Comparison of ENCODE assay signal across 17 cellular contexts in the genomic region with DNA sequence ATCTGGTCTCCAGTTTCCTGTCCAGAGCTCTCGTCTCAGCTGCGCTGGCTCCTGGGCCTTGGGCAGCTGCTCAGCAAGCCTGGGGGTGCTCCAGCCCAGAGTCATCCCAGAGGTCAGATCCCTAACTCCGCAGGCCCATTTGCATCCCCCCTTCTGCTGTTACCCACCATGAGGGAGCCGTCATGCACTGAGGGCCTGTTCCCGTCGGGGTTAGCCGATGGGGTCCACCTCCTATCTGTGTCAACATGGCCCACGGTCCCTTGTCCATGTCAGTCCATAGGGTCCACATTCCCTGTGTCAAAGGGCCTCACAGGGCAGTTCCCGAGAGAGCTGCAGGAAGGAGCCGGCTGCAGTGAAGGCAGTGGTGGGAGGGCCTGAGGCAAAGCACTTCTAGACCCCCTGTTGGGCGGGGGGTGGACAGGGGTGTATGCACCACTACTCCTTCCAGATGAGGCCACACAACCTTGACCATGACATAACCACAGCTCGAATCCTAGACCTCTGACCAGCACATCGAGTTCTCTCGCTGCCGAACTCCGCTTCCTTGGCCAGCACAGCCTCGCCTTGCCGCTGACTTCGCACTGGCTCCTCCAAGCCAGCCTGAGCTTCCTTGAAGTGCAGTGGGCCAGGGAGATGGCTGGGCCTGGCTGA. TPM values are rescaled to one million over a fixed set of nuclear protein-coding genes. Genes with fewer than 3 reads are reported as not detected.
DNase-seq lines count a peak whose midpoint lies in the region; ATAC-seq, FAIRE-seq and TF ChIP-seq lines count a peak whose summit lies in the region.
"Had no signal": no experiment of that assay in that cellular context is flagged by ENCODE, and none has a peak within 500 bp of the region (broad histone marks: within the 10 kb centered on the region; RNA-seq: fewer than 3 reads in every experiment).

No MANE protein-coding gene starts in this region.

- no peaks in the 10 kb centered on the region for H3K9me3 Mint-ChIP-seq in activated CD4-positive, alpha-beta T cell treated with anti-CD3 and anti-CD28 coated beads, Interleukin-2, amount 10 ng/mL, durations not matched to agents 7 days and 5 days
- H3K9me3 Mint-ChIP-seq: endodermal cell had no signal

- peak overlapping the region; percentile 90 for H3K27ac Mint-ChIP-seq in activated CD4-positive, alpha-beta T cell treated with anti-CD3 and anti-CD28 coated beads, Interleukin-2, amount 10 ng/mL, durations not matched to agents 7 days and 5 days
- H3K27ac Mint-ChIP-seq: endodermal cell had no signal

- no peak overlapping the region for H2AFZ ChIP-seq in HepG2 (ENCODE audit: low read length)
- H2AFZ ChIP-seq: GM23248 had no signal

- H3K4me3 ChIP-seq in ascending aorta (no peak overlapping the region), HepG2 (replicated peaks in 1 of 3; ENCODE audit: insufficient read depth in 1 of 3, low read depth in 2 of 3, low read length in 3 of 3) (no peak overlapping the region), thoracic aorta (no peak overlapping the region), BE2C (ENCODE audit: low read depth, low read length) (no peak overlapping the region)
- H3K4me3 ChIP-seq: GM23248, MG63, upper lobe of right lung had no signal

- TF ChIP-seq CTCF in ascending aorta (IDR thresholded peaks at IDR 0.05), result no peak
- no peak for TF ChIP-seq CTCF in HepG2 (CRISPR knock-in tag; IDR thresholded peaks at IDR 0.05)
- TF ChIP-seq CTCF in thoracic aorta (IDR thresholded peaks at IDR 0.05), result no peak
- no peak for TF ChIP-seq CTCF in BE2C (IDR thresholded peaks at IDR 0.05; ENCODE audit: low read depth, low read length)

- H3K27me3 ChIP-seq in ascending aorta, result no peaks in the 10 kb centered on the region
- no peaks in the 10 kb centered on the region; a peak in 1 of 5 replicates for H3K27me3 ChIP-seq in HepG2 (ENCODE audit: control insufficient read depth in 1 of 2, insufficient read depth in 2 of 2, low read length in 2 of 2)
- no peaks in the 10 kb centered on the region for H3K27me3 ChIP-seq in thoracic aorta (replicated peaks; ENCODE audit: insufficient read depth)
- H3K27me3 ChIP-seq in BE2C, result no peaks in the 10 kb centered on the region
- H3K27me3 ChIP-seq: MG63, upper lobe of right lung had no signal

- H3K27me3 Mint-ChIP-seq in activated CD4-positive, alpha-beta T cell treated with anti-CD3 and anti-CD28 coated beads, Interleukin-2, amount 10 ng/mL, durations not matched to agents 7 days and 5 days, result no peaks in the 10 kb centered on the region

- no peak for DNase-seq in activated CD4-positive, alpha-beta T cell treated with anti-CD3 and anti-CD28 coated beads, Interleukin-2, amount 10 ng/mL, durations not matched to agents 7 days and 5 days
- no peak for DNase-seq in activated CD4-positive, alpha-beta T cell treated with anti-CD3 and anti-CD28 coated beads for 4 hours
- DNase-seq in ascending aorta (ENCODE audit: low spot score in 2 of 2), result no peak
- DNase-seq in HepG2 (ENCODE audit: low spot score), result no peak
- no peak for DNase-seq in thoracic aorta (ENCODE audit: low spot score)
- no peak for DNase-seq in BE2C
- DNase-seq: activated CD8-positive, alpha-beta memory T cell treated with anti-CD3 and anti-CD28 coated beads for 24 hours; amniotic stem cell; DMS 273 treated with DMSO at 0.1 percent for 48 hours; endodermal cell; GM23248; MG63; NCI-H2171; upper lobe of right lung had no signal

- no peak overlapping the region for H3K4me3 Mint-ChIP-seq in activated CD4-positive, alpha-beta T cell treated with anti-CD3 and anti-CD28 coated beads, Interleukin-2, amount 10 ng/mL, durations not matched to agents 7 days and 5 days
- H3K4me3 Mint-ChIP-seq: endodermal cell had no signal

- no peak for TF ChIP-seq RAD21 in HepG2 (CRISPR knock-in tag; IDR thresholded peaks at IDR 0.05)

- CTCF ChIA-PET in activated CD4-positive, alpha-beta T cell treated with anti-CD3 and anti-CD28 coated beads, Interleukin-2, amount 10 ng/mL, durations not matched to agents 7 days and 5 days (lab: Charles Lee), result interaction anchor here (1.0 to 1.3 kb wide), 2 partner anchors 13 to 25 kb away, joined by 3 to 4 read pairs; a partner anchor contains a TSS
- CTCF ChIA-PET in HepG2 (lab: Yijun Ruan, JAX; ENCODE audit: low intra/inter-chr PET ratio, low total read pairs), result no interaction called here

- peaks cover 10% of the 10 kb centered on the region for H3K79me2 ChIP-seq in HepG2 (ENCODE audit: insufficient read depth, low read length)

- no peak overlapping the region for H3K9ac ChIP-seq in HepG2 (ENCODE audit: insufficient read depth, low read depth, low read length)
- H3K9ac ChIP-seq: GM23248 had no signal

- FAIRE-seq in HepG2 (lab: Jason Lieb, UNC), result no peak
- FAIRE-seq: A204.1 had no signal

- H3K4me1 Mint-ChIP-seq in activated CD4-positive, alpha-beta T cell treated with anti-CD3 and anti-CD28 coated beads, Interleukin-2, amount 10 ng/mL, durations not matched to agents 7 days and 5 days, result peaks cover 57% of the 10 kb centered on the region

- H3K4me2 ChIP-seq in HepG2 (ENCODE audit: low read depth, low read length), result no peak overlapping the region

- peaks cover 15% of the 10 kb centered on the region for H4K20me1 ChIP-seq in HepG2 (ENCODE audit: insufficient read depth, low read length)

- TF ChIP-seq EP300 in HepG2 (IDR thresholded peaks at IDR 0.05; ENCODE audit: low read depth in 2 of 2, low read length in 2 of 2), result no peak
- no peak for TF ChIP-seq EP300 in HepG2 (CRISPR knock-in tag; IDR thresholded peaks at IDR 0.05; ENCODE audit: borderline replicate concordance)

- H3K36me3 Mint-ChIP-seq in activated CD4-positive, alpha-beta T cell treated with anti-CD3 and anti-CD28 coated beads, Interleukin-2, amount 10 ng/mL, durations not matched to agents 7 days and 5 days (ENCODE audit: low read depth), result peaks cover 76% of the 10 kb centered on the region

- 87% methylated on average over 14 of the region's 19 CpGs for WGBS in HepG2 (ENCODE audit: low lambda C conversion rate)

- H3K9me3 ChIP-seq in ascending aorta, result no peaks in the 10 kb centered on the region
- H3K9me3 ChIP-seq in HepG2 (ENCODE audit: low read length), result no peaks in the 10 kb centered on the region
- H3K9me3 ChIP-seq in thoracic aorta, result no peaks in the 10 kb centered on the region
- no peaks in the 10 kb centered on the region for H3K9me3 ChIP-seq in BE2C
- H3K9me3 ChIP-seq: MG63, upper lobe of right lung had no signal

- ATAC-seq in HepG2 (peak; percentile 13; the same call in 2 of the 3 replicates), thoracic aorta (ENCODE audit: insufficient number of reproducible peaks, low FRiP score, low read depth) (no peak), HG02642 (IDR thresholded peaks at IDR 0.05; ENCODE audit: poor library complexity, unreplicated experiment) (no peak), GM19351 (IDR thresholded peaks at IDR 0.05; ENCODE audit: unreplicated experiment) (no peak)
- ATAC-seq: upper lobe of right lung had no signal

- no TSS peak for BruUV-seq in HepG2 (replicated peaks; lab: Mats Ljungman, UMichigan)

- H3K27ac ChIP-seq in ascending aorta (peak overlapping the region; percentile 80 to 93), HepG2 (ENCODE audit: extremely low read length, insufficient read depth, low read length) (peak overlapping the region; percentile 9), thoracic aorta (peak overlapping the region; percentile 81 to 85)

- H3K36me3 ChIP-seq in ascending aorta, result peaks cover 82 to 89% of the 10 kb centered on the region in 2 donors
- H3K36me3 ChIP-seq in HepG2 (replicated peaks in 1 of 2; ENCODE audit: control insufficient read depth in 1 of 2, insufficient read depth in 2 of 2, low read length in 2 of 2), result peaks cover 75 to 97% of the 10 kb centered on the region in 2 experiments
- peaks cover 85% of the 10 kb centered on the region for H3K36me3 ChIP-seq in thoracic aorta
- H3K36me3 ChIP-seq in BE2C, result peaks cover 70% of the 10 kb centered on the region

- intact Hi-C loops in ascending aorta (cut with DNase I) (no loop called here), HepG2 (cut with micrococcal nuclease; ENCODE audit: unreplicated experiment) (no loop called here)

- POLR2A ChIA-PET in activated CD4-positive, alpha-beta T cell treated with anti-CD3 and anti-CD28 coated beads, Interleukin-2, amount 10 ng/mL, durations not matched to agents 7 days and 5 days (lab: Charles Lee), result interaction anchor here (0.7 kb wide), 1 partner anchor 26 kb away, joined by 4 read pairs; no protein-coding TSS in a partner anchor
- POLR2A ChIA-PET in HepG2 (lab: Yijun Ruan, JAX), result no interaction called here

- H3K4me1 ChIP-seq in ascending aorta, result peaks cover 41 to 54% of the 10 kb centered on the region in 2 donors
- peaks cover 22% of the 10 kb centered on the region; the same call in 1 of the 2 replicates for H3K4me1 ChIP-seq in HepG2 (ENCODE audit: insufficient read depth, low read length)
- H3K4me1 ChIP-seq in thoracic aorta (ENCODE audit: control insufficient read depth in 1 of 2, low read depth in 2 of 2), result peaks cover 44 to 78% of the 10 kb centered on the region in 2 donors
- peaks cover 8% of the 10 kb centered on the region for H3K4me1 ChIP-seq in BE2C

- in situ Hi-C loops in HepG2 (cut with HindIII; ENCODE audit: extremely low pct_ligation_motif_present, low pct_unique_long_range_greater_than_20kb), result no loop called here

- TF ChIP-seq POLR2A in HepG2 (IDR thresholded peaks at IDR 0.05; ENCODE audit: insufficient read depth in 1 of 2, low read depth in 2 of 2, low read length in 2 of 2), result no peak

RNA-seq across cellular contexts. Expression of a gene that starts 24.9 kb away (rescaled TPM):
- 100 to 1,000 TPM; 452 to 454 TPM for total RNA-seq in activated CD4-positive, alpha-beta T cell treated with anti-CD3 and anti-CD28 coated beads, Interleukin-2, amount 10 ng/mL, durations not matched to agents 7 days and 5 days
- total RNA-seq in ascending aorta, result 216 TPM
- total RNA-seq in HepG2 (2016; rRNA removed; fragmentation: Illumina TruSeq; extraction: Trizol), result 106 and 120 TPM in 2 replicates
- 50.7 and 51.7 TPM in 2 replicates for total RNA-seq in HepG2 (2016; cell fraction: cytosol; rRNA removed; fragmentation: Illumina TruSeq; extraction: Trizol; ENCODE audit: low read depth)
- total RNA-seq in HepG2 (2016; cell fraction: insoluble cytoplasmic fraction; rRNA removed; fragmentation: Illumina TruSeq; extraction: Trizol), result 98.1 and 109 TPM in 2 replicates
- total RNA-seq in HepG2 (2016; cell fraction: membrane; rRNA removed; fragmentation: Illumina TruSeq; extraction: Trizol), result 54.9 and 56.0 TPM in 2 replicates
- 57.3 and 65.4 TPM in 2 replicates for total RNA-seq in HepG2 (2016; cell fraction: nucleus; rRNA removed; fragmentation: Illumina TruSeq; extraction: Trizol)
- polyA plus RNA-seq in HepG2 (2011; rRNA removed), result 198 and 199 TPM in 2 replicates
- polyA plus RNA-seq in HepG2 (2011; cell fraction: cytosol; rRNA removed), result 187 and 226 TPM in 2 replicates
- 166 and 177 TPM in 2 replicates for polyA plus RNA-seq in HepG2 (2011; cell fraction: nucleus; rRNA removed)
- 117 and 122 TPM in 2 replicates for polyA plus RNA-seq in HepG2 (2012)
- polyA plus RNA-seq in HepG2 (2016; cell fraction: cytosol; fragmentation: Illumina TruSeq; extraction: Trizol; ENCODE audit: low read depth), result 33.9 and 35.4 TPM in 2 replicates
- polyA plus RNA-seq in HepG2 (2016; cell fraction: insoluble cytoplasmic fraction; fragmentation: Illumina TruSeq; extraction: Trizol; ENCODE audit: low read depth), result 136 and 179 TPM in 2 replicates
- polyA plus RNA-seq in HepG2 (2016; cell fraction: membrane; fragmentation: Illumina TruSeq; extraction: Trizol; ENCODE audit: low read depth), result 47.7 and 51.7 TPM in 2 replicates
- polyA plus RNA-seq in HepG2 (2016; cell fraction: nucleus; fragmentation: Illumina TruSeq; extraction: Trizol; ENCODE audit: insufficient read depth, low read depth), result 118 and 124 TPM in 2 replicates
- polyA minus RNA-seq in HepG2 (2011; rRNA and poly(A)+ RNA removed; ENCODE audit: low replicate concordance), result 149 and 296 TPM in 2 replicates
- 111 and 136 TPM in 2 replicates for polyA minus RNA-seq in HepG2 (2011; cell fraction: cytosol; rRNA and poly(A)+ RNA removed)
- 82.2 and 96.2 TPM in 2 replicates for polyA minus RNA-seq in HepG2 (2011; cell fraction: nucleus; rRNA and poly(A)+ RNA removed)
- total RNA-seq in thoracic aorta, result 100 to 1,000 TPM; 263 to 408 TPM
- 93.6 TPM for polyA plus RNA-seq in BE2C (2012; ENCODE audit: insufficient read depth, insufficient read length, low read depth)

Comparison
In these comparisons a context has a peak if more than half of its experiments do, and no peak if none do; other contexts are left out.
1. H3K27ac ChIP-seq: peak in every context shown above with its lines; median percentile 86 in ascending aorta; 83 in thoracic aorta; 9 in HepG2.